15 cellular contexts compared by ENCODE assay signal in the genomic region with DNA sequence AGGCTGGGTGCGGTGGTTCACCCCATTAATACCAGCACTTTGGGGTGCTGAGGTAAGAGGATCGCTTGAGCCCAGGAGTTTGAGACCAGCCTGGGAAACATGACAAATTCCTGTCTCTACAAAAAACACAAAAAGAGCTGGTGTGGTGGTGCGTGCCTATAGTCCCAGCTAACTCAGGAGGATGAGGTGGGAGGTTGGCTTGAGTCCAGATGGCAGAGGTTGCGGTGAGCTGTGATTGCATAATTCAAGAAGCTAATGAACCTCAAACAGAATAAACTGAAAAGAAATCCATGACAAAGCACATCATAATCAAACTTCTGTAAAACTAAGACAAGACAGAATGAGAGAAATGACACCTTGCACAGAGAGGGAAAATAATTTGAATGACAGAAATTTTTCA. TPM values are rescaled to one million over a fixed set of nuclear protein-coding genes. Genes with fewer than 3 reads are reported as not detected.
DNase-seq lines count a peak whose midpoint lies in the region; ATAC-seq lines count a peak whose summit lies in the region.
"Had no signal": no experiment of that assay in that cellular context is flagged by ENCODE, and none has a peak within 500 bp of the region (broad histone marks: within the 10 kb centered on the region; RNA-seq: fewer than 3 reads in every experiment).

No MANE protein-coding gene starts in this region.

- DNase-seq in CD1c-positive myeloid dendritic cell (ENCODE audit: extremely low spot score) (peak; percentile 65), HT1080 (ENCODE audit: low read depth) (peak; percentile 79), SKM-1 treated with dmso at 0.1 percent for 144 hours (lab: John Stamatoyannopoulos, UW; ENCODE audit: unreplicated experiment) (peak; percentile 55), fibroblast of peridontal ligament (ENCODE audit: extremely low read depth) (peak; percentile 13), foreskin melanocyte (no peak)
- no peak for DNase-seq in activated naive CD4-positive, alpha-beta T cell treated with anti-CD3 and anti-CD28 coated beads, Interleukin-2, amount 50 U/mL, for 16 hours
- DNase-seq: activated CD8-positive, alpha-beta memory T cell treated with anti-CD3 and anti-CD28 coated beads for 24 hours; activated naive CD8-positive, alpha-beta T cell treated with anti-CD3 and anti-CD28 coated beads for 36 hours; left cardiac atrium; natural killer cell; NCI-H2107; RPMI8226; substantia nigra had no signal

- ATAC-seq in GM21723 (IDR thresholded peaks at IDR 0.05; ENCODE audit: unreplicated experiment): no peak
- no peak for ATAC-seq in HG03196 (IDR thresholded peaks at IDR 0.05; ENCODE audit: unreplicated experiment)
- ATAC-seq: natural killer cell had no signal

RNA-seq across cellular contexts. Expression of a gene that starts 54.8 kb away (rescaled TPM):
- total RNA-seq in HT1080 (2014; rRNA removed; shearing (Covaris generic)): 11.6 and 12.7 TPM in 2 replicates
- polyA plus RNA-seq in HT1080 (2015; cell fraction: cytosol; rRNA removed): 11.9 and 13.8 TPM in 2 replicates
- 17.7 and 25.1 TPM in 2 replicates for polyA plus RNA-seq in HT1080 (2015; cell fraction: nucleus; rRNA removed)

Comparison
In these comparisons a context has a peak if more than half of its experiments do, and no peak if none do; other contexts are left out.
1. DNase-seq: peak in CD1c-positive myeloid dendritic cell (single experiment), HT1080 (single experiment), SKM-1 treated with dmso at 0.1 percent for 144 hours (single experiment) and fibroblast of peridontal ligament (single experiment); none in foreskin melanocyte (single experiment) and activated naive CD4-positive, alpha-beta T cell treated with anti-CD3 and anti-CD28 coated beads, Interleukin-2, amount 50 U/mL, for 16 hours (single experiment).